Comparison of ENCODE assay signal across 8 cellular contexts in genomic region chr13:19344585-19345120, GRCh38.
DNase-seq lines count a peak whose midpoint lies in the region; ATAC-seq and TF ChIP-seq lines count a peak whose summit lies in the region.
"Not testable (repeated sequence)": the region's sequence is repeated elsewhere in the genome, so short reads cannot be mapped to it uniquely, and the experiment has no call there.

No MANE protein-coding gene starts in this region.

- H3K27ac ChIP-seq in brain microvascular endothelial cell, lower lobe of right lung, tibial artery: not testable (repeated sequence)

- H3K4me1 ChIP-seq in lower lobe of right lung, tibial artery: not testable (repeated sequence)

- intact Hi-C loops in lower lobe of right lung (cut with DNase I); tibial artery (cut with DNase I; ENCODE audit: low total_unique reads): not testable (repeated sequence)

- H3K27ac Mint-ChIP-seq in T-helper 2 cell treated with Interferon-gamma antibody and Interleukin-4, amounts not matched to agents 5 μg/mL and 100 μg/mL, for 36 hours = not testable (repeated sequence)

- peak overlapping the region; percentile 52 for H3K4me3 Mint-ChIP-seq in T-helper 2 cell treated with Interferon-gamma antibody and Interleukin-4, amounts not matched to agents 5 μg/mL and 100 μg/mL, for 36 hours

- in situ Hi-C loops in brain microvascular endothelial cell (cut with HindIII; ENCODE audit: low pct_ligation_motif_present, low sequenced_read_pairs) = not testable (repeated sequence)

- not testable (repeated sequence) for H3K36me3 Mint-ChIP-seq in T-helper 2 cell treated with Interferon-gamma antibody and Interleukin-4, amounts not matched to agents 5 μg/mL and 100 μg/mL, for 36 hours (ENCODE audit: low read depth)

- H3K4me1 Mint-ChIP-seq in T-helper 2 cell treated with Interferon-gamma antibody and Interleukin-4, amounts not matched to agents 5 μg/mL and 100 μg/mL, for 36 hours (ENCODE audit: low read depth) = not testable (repeated sequence)

- H3K4me3 ChIP-seq in GM12865 (ENCODE audit: low read depth, low read length) (peak overlapping the region; percentile 43), brain microvascular endothelial cell (ENCODE audit: low read depth, low read length) (peak overlapping the region; percentile 26), lower lobe of right lung (peak overlapping the region; percentile 27), tibial artery (peak overlapping the region; percentile 18 to 25)

- peaks cover 10% of the 10 kb centered on the region for H3K27me3 Mint-ChIP-seq in T-helper 2 cell treated with Interferon-gamma antibody and Interleukin-4, amounts not matched to agents 5 μg/mL and 100 μg/mL, for 36 hours (ENCODE audit: low read depth)

- TF ChIP-seq CTCF in GM12865 (IDR thresholded peaks at IDR 0.05; ENCODE audit: insufficient read depth, low read depth, low read length, missing control alignments); brain microvascular endothelial cell (IDR thresholded peaks at IDR 0.05; ENCODE audit: low read depth, low read length, missing control alignments); lower lobe of right lung (IDR thresholded peaks at IDR 0.05); tibial artery (IDR thresholded peaks at IDR 0.05): not testable (repeated sequence)

- not testable (repeated sequence) for H3K36me3 ChIP-seq in brain microvascular endothelial cell (replicated peaks); lower lobe of right lung; tibial artery

- H3K27me3 ChIP-seq in brain microvascular endothelial cell (replicated peaks) = not testable (repeated sequence)
- H3K27me3 ChIP-seq in lower lobe of right lung (ENCODE audit: low read depth) (peaks cover 14% of the 10 kb centered on the region), tibial artery (peaks cover 0 to 12% of the 10 kb centered on the region in 2 donors)

- peak; percentile 90 for ATAC-seq in GM19397 (IDR thresholded peaks at IDR 0.05; ENCODE audit: unreplicated experiment)
- peak; percentile 78 for ATAC-seq in HG02623 (IDR thresholded peaks at IDR 0.05; ENCODE audit: unreplicated experiment)
- peak; percentile 65 for ATAC-seq in HG03439 (IDR thresholded peaks at IDR 0.05; ENCODE audit: unreplicated experiment)
- peak; percentile 40 to 60 for ATAC-seq in lower lobe of right lung

- not testable (repeated sequence) for H3K9me3 ChIP-seq in lower lobe of right lung, tibial artery

- not testable (repeated sequence) for H3K9me3 Mint-ChIP-seq in T-helper 2 cell treated with Interferon-gamma antibody and Interleukin-4, amounts not matched to agents 5 μg/mL and 100 μg/mL, for 36 hours

- DNase-seq in GM12865 (ENCODE audit: low read depth) (peak; percentile 48), lower lobe of right lung (peak; percentile 59)
- DNase-seq in T-helper 2 cell treated with Interferon-gamma antibody and Interleukin-4, amounts not matched to agents 5 μg/mL and 100 μg/mL, for 36 hours (ENCODE audit: low spot score); brain microvascular endothelial cell; tibial artery: not testable (repeated sequence)
